Comparison of ENCODE assay signal across 8 cellular contexts in genomic region chr15:91853968-91854943, GRCh38. TPM values are rescaled to one million over a fixed set of nuclear protein-coding genes. Genes with fewer than 3 reads are reported as not detected.
DNase-seq lines count a peak whose midpoint lies in the region; ATAC-seq, FAIRE-seq and TF ChIP-seq lines count a peak whose summit lies in the region.

No MANE protein-coding gene starts in this region.

- DNase-seq in Daoy (ENCODE audit: low read depth) (peak; percentile 53), NCI-H460 (ENCODE audit: extremely low read depth, low read depth) (peak; percentile 6), epithelial cell of proximal tubule (ENCODE audit: low read depth) (no peak), mesothelial cell of epicardium (ENCODE audit: low spot score in 2 of 2, unreplicated experiment in 2 of 2) (no peak), GM12891 (ENCODE audit: insufficient read length, low spot score) (no peak)
- peak; percentile 72 for DNase-seq in activated CD8-positive, alpha-beta memory T cell treated with anti-CD3 and anti-CD28 coated beads, Interleukin-2, amount 50 U/mL, for 48 hours

- H3K9ac ChIP-seq in stomach smooth muscle (ENCODE audit: low read length in 2 of 2), result no peak overlapping the region

- ATAC-seq in HG03442 (IDR thresholded peaks at IDR 0.05; ENCODE audit: unreplicated experiment), result no peak

- H3K4me3 ChIP-seq in epithelial cell of proximal tubule (ENCODE audit: low read depth, low read length) (peak overlapping the region; percentile 65), stomach smooth muscle (ENCODE audit: low read length in 2 of 2) (peak overlapping the region; percentile 5 to 82)

- peak overlapping the region; percentile 59 for H3K4me3 Mint-ChIP-seq in mesothelial cell of epicardium

- H3K27me3 ChIP-seq in stomach smooth muscle (ENCODE audit: control insufficient read depth in 1 of 2, insufficient read depth in 2 of 2, low read length in 2 of 2), result no peaks in the 10 kb centered on the region

- no peaks in the 10 kb centered on the region for H3K9me3 Mint-ChIP-seq in mesothelial cell of epicardium

- H3K27ac ChIP-seq in stomach smooth muscle (ENCODE audit: low read length), result no peak overlapping the region

- TF ChIP-seq POLR2A in GM12891 (IDR thresholded peaks at IDR 0.05; ENCODE audit: low read depth, low read length), result no peak

- no peaks in the 10 kb centered on the region for H3K9me3 ChIP-seq in stomach smooth muscle (ENCODE audit: control insufficient read depth in 2 of 2, low read length in 2 of 2)

- no peak for FAIRE-seq in GM12891 (lab: Jason Lieb, UNC)

- H3K4me1 ChIP-seq in stomach smooth muscle (ENCODE audit: control insufficient read depth, insufficient read depth, low read length), result peaks cover 37% of the 10 kb centered on the region

- H3K27me3 Mint-ChIP-seq in mesothelial cell of epicardium (ENCODE audit: low read depth), result peaks cover 79% of the 10 kb centered on the region

- no peaks in the 10 kb centered on the region for H3K36me3 ChIP-seq in stomach smooth muscle (ENCODE audit: control insufficient read depth in 2 of 2, insufficient read depth in 2 of 2, low read length in 2 of 2)

- H3K36me3 Mint-ChIP-seq in mesothelial cell of epicardium, result no peaks in the 10 kb centered on the region

- peaks cover 3% of the 10 kb centered on the region for H3K4me1 Mint-ChIP-seq in mesothelial cell of epicardium

- no peak overlapping the region for H3K27ac Mint-ChIP-seq in mesothelial cell of epicardium

- TF ChIP-seq CTCF in epithelial cell of proximal tubule (conservative IDR thresholded peaks at IDR 0.05; ENCODE audit: low read depth, low read length) (no peak), mesothelial cell of epicardium (IDR thresholded peaks at IDR 0.05; ENCODE audit: unreplicated experiment) (no peak)

TF ChIP-seq in GM12891, 5 proteins besides CTCF, POLR2A, EP300 and RAD21:
- no peak for TF ChIP-seq POLR2AphosphoS5 (IDR thresholded peaks at IDR 0.05; ENCODE audit: low read depth, low read length)
- TF ChIP-seq PAX5 (IDR thresholded peaks at IDR 0.05; ENCODE audit: insufficient read depth, low read length, severe bottlenecking), result no peak
- no peak for TF ChIP-seq POU2F2 (IDR thresholded peaks at IDR 0.05; ENCODE audit: low read depth, low read length)
TF ChIP-seq in GM12891: peak in this region for 0.

RNA-seq across cellular contexts. Expression of gene SLCO3A1, which starts 0.7 kb away (rescaled TPM):
- 2.3 and 2.9 TPM in 2 replicates for total RNA-seq in Daoy (2014; rRNA removed; shearing (Covaris generic))
- 1.7 TPM in 2 replicates for total RNA-seq in NCI-H460 (2014; rRNA removed; shearing (Covaris generic))
- polyA plus RNA-seq in NCI-H460 (2014; cell fraction: nucleus; rRNA removed), result 0.36 and 4.5 TPM in 2 replicates
- total RNA-seq in epithelial cell of proximal tubule (2.0 and 2.7 TPM in 2 replicates), mesothelial cell of epicardium (1.9 to 2.2 TPM (median 1.9 TPM) in 3 replicates)
- polyA plus RNA-seq in GM12891 (2012; ENCODE audit: low read depth, missing spikeins), result not detected

Comparison
In these comparisons a context has a peak if more than half of its experiments do, and no peak if none do; other contexts are left out.
1. DNase-seq: peak in Daoy (single experiment), NCI-H460 (single experiment) and activated CD8-positive, alpha-beta memory T cell treated with anti-CD3 and anti-CD28 coated beads, Interleukin-2, amount 50 U/mL, for 48 hours (single experiment); none in epithelial cell of proximal tubule (single experiment), mesothelial cell of epicardium (0 of 2) and GM12891 (single experiment).